8 cellular contexts compared by ENCODE assay signal in the genomic region with DNA sequence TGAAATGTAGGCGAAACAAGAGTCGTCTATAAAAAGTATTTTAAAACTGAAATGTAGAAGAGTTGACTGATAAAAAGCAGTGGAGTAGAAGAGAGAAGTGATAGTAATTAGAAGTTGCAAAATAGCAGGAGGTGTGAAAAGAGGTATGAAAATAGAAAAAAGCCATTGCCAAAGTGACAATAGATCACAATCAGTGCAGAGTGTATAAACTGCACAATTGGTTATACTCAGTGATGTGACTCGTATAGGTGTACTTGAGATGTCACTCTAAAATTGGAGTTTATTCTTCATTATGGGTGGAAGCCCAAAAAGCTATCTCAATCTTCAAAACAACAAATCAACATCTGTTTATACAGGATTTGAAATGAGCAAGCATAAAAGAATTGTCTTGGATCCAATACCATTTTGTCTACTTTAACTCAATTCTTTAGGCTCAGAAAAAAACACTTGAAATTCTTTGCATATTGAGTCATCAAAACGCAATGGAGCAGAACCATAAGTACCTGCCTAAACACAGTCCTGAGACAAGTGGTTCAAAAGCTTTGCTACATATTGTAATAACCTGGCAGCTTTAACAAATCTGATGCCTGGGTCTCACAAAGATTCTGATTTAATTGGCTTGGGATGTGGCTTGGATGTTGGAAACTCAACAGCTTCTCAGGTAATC. TPM values are rescaled to one million over a fixed set of nuclear protein-coding genes. Genes with fewer than 3 reads are reported as not detected.
A peak's percentile ranks its signal among the peaks of the same experiment; 100 is the strongest.
DNase-seq lines count a peak whose midpoint lies in the region; ATAC-seq, FAIRE-seq and TF ChIP-seq lines count a peak whose summit lies in the region.

No MANE protein-coding gene starts in this region.

- FAIRE-seq in kidney (lab: Jason Lieb, UNC) = no peak

- no peaks in the 10 kb centered on the region for H3K9me3 ChIP-seq in kidney (ENCODE audit: control insufficient read depth in 1 of 2, low read length in 2 of 2)
- H3K9me3 ChIP-seq in CD8-positive, alpha-beta memory T cell (ENCODE audit: low read length) = no peaks in the 10 kb centered on the region

- no peak overlapping the region for H3K27ac Mint-ChIP-seq in CD8-positive, alpha-beta memory T cell

- peak; percentile 89 for ATAC-seq in GM18907 (IDR thresholded peaks at IDR 0.05; ENCODE audit: unreplicated experiment)
- ATAC-seq in HG02885 (IDR thresholded peaks at IDR 0.05; ENCODE audit: poor library complexity, unreplicated experiment) = peak; percentile 90

- H3K27ac ChIP-seq in kidney (ENCODE audit: low read depth in 2 of 2, low read length in 2 of 2) = no peak overlapping the region
- H3K27ac ChIP-seq in CD8-positive, alpha-beta memory T cell (ENCODE audit: low read depth, low read length) = no peak overlapping the region

- CTCF ChIA-PET in CD8-positive, alpha-beta memory T cell (lab: Charles Lee) = interaction anchor here (1.1 kb wide), 1 partner anchor 69 kb away, joined by 3 read pairs; no protein-coding TSS in a partner anchor

- no peaks in the 10 kb centered on the region for H3K36me3 ChIP-seq in kidney epithelial cell (ENCODE audit: control insufficient read depth, insufficient read depth, low read length)
- H3K36me3 ChIP-seq in kidney (ENCODE audit: control insufficient read depth in 1 of 2, insufficient read depth in 2 of 2, low read length in 2 of 2) = no peaks in the 10 kb centered on the region
- peaks cover 4% of the 10 kb centered on the region for H3K36me3 ChIP-seq in CD8-positive, alpha-beta memory T cell (ENCODE audit: insufficient read depth, low read length)

- peaks cover 5 to 32% (median 13%) of the 10 kb centered on the region in 3 donors for H3K4me1 Mint-ChIP-seq in CD8-positive, alpha-beta memory T cell

- H3K9ac ChIP-seq in kidney (ENCODE audit: low read length in 2 of 2) = no peak overlapping the region

- peaks cover 0 to 12% (median 2%) of the 10 kb centered on the region in 3 donors for H3K36me3 Mint-ChIP-seq in CD8-positive, alpha-beta memory T cell

- no peaks in the 10 kb centered on the region for H3K27me3 Mint-ChIP-seq in CD8-positive, alpha-beta memory T cell

- H3K9me3 Mint-ChIP-seq in CD8-positive, alpha-beta memory T cell = no peaks in the 10 kb centered on the region

- H3K4me1 ChIP-seq in kidney (ENCODE audit: control insufficient read depth in 1 of 2, insufficient read depth in 1 of 2, low read depth in 1 of 2, low read length in 2 of 2) = no peaks in the 10 kb centered on the region
- H3K4me1 ChIP-seq in CD8-positive, alpha-beta memory T cell (ENCODE audit: insufficient read depth, low read length) = no peaks in the 10 kb centered on the region

- H3K4me3 ChIP-seq in kidney epithelial cell (ENCODE audit: low read depth, low read length) (no peak overlapping the region), kidney (ENCODE audit: low read length in 2 of 2) (no peak overlapping the region)
- H3K4me3 ChIP-seq in CD8-positive, alpha-beta memory T cell (ENCODE audit: low read length) = no peak overlapping the region

- DNase-seq in NCI-H446 (lab: John Stamatoyannopoulos, UW) (peak; percentile 4 to 43), kidney epithelial cell (ENCODE audit: low read depth) (peak; percentile 85), kidney (no peak), NCI-H2081 treated with DMSO at 0.1 percent for 48 hours (lab: John Stamatoyannopoulos, UW) (no peak), anterior cingulate cortex (lab: John Stamatoyannopoulos, UW) (no peak)
- no peak for DNase-seq in CD8-positive, alpha-beta memory T cell

- intact Hi-C loops in kidney (cut with DNase I) = no loop called here

- POLR2A ChIA-PET in CD8-positive, alpha-beta memory T cell (lab: Charles Lee) = no interaction called here

- no peak overlapping the region for H3K4me3 Mint-ChIP-seq in CD8-positive, alpha-beta memory T cell

- no peaks in the 10 kb centered on the region for H3K27me3 ChIP-seq in kidney epithelial cell (ENCODE audit: control insufficient read depth, insufficient read depth, low read length)
- no peaks in the 10 kb centered on the region for H3K27me3 ChIP-seq in CD8-positive, alpha-beta memory T cell (ENCODE audit: insufficient read depth, low read length, poor library complexity, severe bottlenecking)

- TF ChIP-seq CTCF in kidney epithelial cell (IDR thresholded peaks at IDR 0.05; ENCODE audit: insufficient read depth, low read length, poor library complexity, severe bottlenecking) = no peak
- TF ChIP-seq CTCF in kidney (IDR thresholded peaks at IDR 0.05; ENCODE audit: borderline replicate concordance, extremely low read depth, insufficient read depth) = no peak

RNA-seq across cellular contexts. Expression of gene IKBIP, which starts 8.8 kb away (rescaled TPM):
- 21.2 and 28.5 TPM in 2 replicates for total RNA-seq in kidney epithelial cell
- 10.9 TPM for total RNA-seq in kidney
- polyA plus RNA-seq in kidney (ENCODE audit: insufficient read depth, low read depth, low replicate concordance) = 5.9 TPM
- 10 to 100 TPM; 29.4 to 30.4 TPM for total RNA-seq in CD8-positive, alpha-beta memory T cell
- 9.4 TPM for polyA plus RNA-seq in CD8-positive, alpha-beta memory T cell

RNA-seq across cellular contexts. Expression of gene APAF1, which starts 9.3 kb away (rescaled TPM):
- total RNA-seq in kidney epithelial cell (12.5 and 15.7 TPM in 2 replicates), kidney (16.1 TPM)
- 4.6 TPM for polyA plus RNA-seq in kidney (ENCODE audit: insufficient read depth, low read depth, low replicate concordance)
- total RNA-seq in CD8-positive, alpha-beta memory T cell = 10 to 100 TPM; 13.9 to 14.6 TPM
- polyA plus RNA-seq in CD8-positive, alpha-beta memory T cell = 11.1 TPM

RNA-seq across cellular contexts. Expression of gene SLC25A3, which starts 42.3 kb away (rescaled TPM):
- total RNA-seq in kidney epithelial cell (726 and 727 TPM in 2 replicates), kidney (418 TPM)
- polyA plus RNA-seq in kidney (ENCODE audit: insufficient read depth, low read depth, low replicate concordance) = 684 TPM
- total RNA-seq in CD8-positive, alpha-beta memory T cell = 100 to 1,000 TPM; 668 to 674 TPM
- 310 TPM for polyA plus RNA-seq in CD8-positive, alpha-beta memory T cell

Comparison
In these comparisons a context has a peak if more than half of its experiments do, and no peak if none do; other contexts are left out.
1. DNase-seq: peak in NCI-H446 (2 of 2) and kidney epithelial cell (single experiment); none in kidney (single experiment), NCI-H2081 treated with DMSO at 0.1 percent for 48 hours (single experiment), CD8-positive, alpha-beta memory T cell (0 of 5) and anterior cingulate cortex (0 of 58).